ENCODE assay signal across 16 cellular contexts in the genomic region with DNA sequence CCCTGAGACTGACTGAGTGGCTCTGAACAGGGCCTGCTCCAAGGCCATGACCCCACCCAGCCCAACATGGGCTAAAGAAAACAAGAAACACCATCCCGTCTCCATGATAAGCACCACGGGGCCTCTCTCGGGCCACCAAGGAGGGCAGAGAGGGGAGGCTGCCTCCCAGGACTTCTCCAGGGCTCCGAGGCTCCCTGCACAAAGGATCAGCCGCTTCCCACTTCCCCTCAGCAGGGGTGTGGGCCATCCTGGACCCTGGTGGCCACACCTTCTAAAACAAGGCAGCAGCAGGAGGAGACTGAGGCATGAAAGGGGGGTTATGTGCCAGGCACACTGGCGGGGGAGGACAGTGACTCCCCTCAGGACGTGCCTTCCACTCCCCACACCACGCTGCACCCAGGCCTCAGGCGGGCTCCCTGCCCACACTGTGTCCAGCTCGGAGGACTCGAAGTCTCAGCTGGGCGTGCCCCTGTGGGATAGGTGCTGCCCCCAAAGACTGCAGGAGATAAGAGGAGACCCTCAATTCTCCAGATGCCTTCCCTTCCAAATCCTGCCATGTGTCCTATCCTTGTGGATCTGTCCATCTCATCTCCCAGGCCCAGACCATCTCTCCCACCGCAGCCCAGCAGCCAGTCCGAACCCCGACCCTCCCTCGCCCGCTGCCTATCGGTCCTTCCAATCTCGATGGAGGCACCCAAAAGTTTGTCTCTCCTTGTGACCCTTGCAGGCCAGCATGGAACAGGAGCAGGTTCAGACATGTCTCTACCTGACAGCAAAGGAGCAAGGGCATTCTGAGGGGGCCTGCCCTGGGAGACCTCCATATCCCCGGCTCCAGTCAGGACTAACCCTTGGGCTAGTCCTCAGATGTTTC. TPM values are rescaled to one million over a fixed set of nuclear protein-coding genes. Genes with fewer than 3 reads are reported as not detected.
DNase-seq lines count a peak whose midpoint lies in the region; ATAC-seq and TF ChIP-seq lines count a peak whose summit lies in the region.
"Had no signal": no experiment of that assay in that cellular context is flagged by ENCODE, and none has a peak within 500 bp of the region (broad histone marks: within the 10 kb centered on the region; RNA-seq: fewer than 3 reads in every experiment).

No MANE protein-coding gene starts in this region.

- CTCF ChIA-PET in WTC11 (lab: Charles Lee) = no interaction called here

- no peak for TF ChIP-seq CTCF in WTC11 (IDR thresholded peaks at IDR 0.05)
- TF ChIP-seq CTCF in endodermal cell (conservative IDR thresholded peaks at IDR 0.05) = no peak

- no peaks in the 10 kb centered on the region for H3K27me3 ChIP-seq in endodermal cell (ENCODE audit: control insufficient read depth, insufficient read depth, low read length, poor library complexity, severe bottlenecking)
- H3K27me3 ChIP-seq: neutrophil, stomach had no signal

- H3K36me3 Mint-ChIP-seq in activated T-cell treated with anti-CD3 and anti-CD28 coated beads, Interleukin-2, amount 50 U/mL, for 24 hours (ENCODE audit: low read depth) = peaks cover 96% of the 10 kb centered on the region
- peaks cover 3% of the 10 kb centered on the region; the same call in 1 of the 2 replicates for H3K36me3 Mint-ChIP-seq in WTC11
- H3K36me3 Mint-ChIP-seq in endodermal cell (ENCODE audit: low read depth) = peaks cover 2% of the 10 kb centered on the region

- no peaks in the 10 kb centered on the region for H3K27me3 Mint-ChIP-seq in activated T-cell treated with anti-CD3 and anti-CD28 coated beads, Interleukin-2, amount 50 U/mL, for 24 hours
- H3K27me3 Mint-ChIP-seq in WTC11 (ENCODE audit: low read depth) (no peaks in the 10 kb centered on the region; the same call in 1 of the 2 replicates), endodermal cell (ENCODE audit: insufficient read depth) (no peaks in the 10 kb centered on the region)
- H3K27me3 Mint-ChIP-seq in stimulated activated naive CD8-positive, alpha-beta T cell treated with anti-CD3 and anti-CD28 coated beads, Interleukin-15, amount 100 ng/mL, for 72 hours = no peaks in the 10 kb centered on the region

- WGBS in endodermal cell (ENCODE audit: insufficient coverage in 1 of 2, insufficient read length in 1 of 2), 2 experiments = 88 to 91% methylated on average over 16 to 20 of the region's 20 CpGs

- H3K4me1 ChIP-seq in endodermal cell (ENCODE audit: control insufficient read depth, insufficient read depth, low read length) = no peaks in the 10 kb centered on the region

- DNase-seq in activated T-cell treated with anti-CD3 and anti-CD28 coated beads, Interleukin-2, amount 50 U/mL, for 24 hours = no peak
- DNase-seq in activated T-cell treated with anti-CD3 and anti-CD28 coated beads for 4 hours (no peak), WTC11 (ENCODE audit: low spot score) (no peak), endodermal cell (no peak), SW 1271 (lab: John Stamatoyannopoulos, UW) (no peak)
- DNase-seq in stimulated activated naive CD8-positive, alpha-beta T cell treated with anti-CD3 and anti-CD28 coated beads, Interleukin-15, amount 100 ng/mL, for 72 hours = no peak
- DNase-seq: activated CD8-positive, alpha-beta memory T cell treated with anti-CD3 and anti-CD28 coated beads for 24 hours; dermis blood vessel endothelial cell; lower lobe of right lung; NCI-H187 treated with DMSO at 0.1 percent for 48 hours; NCI-H526 treated with DMSO at 0.1 percent for 48 hours; stomach had no signal

- H3K9me3 Mint-ChIP-seq in activated T-cell treated with anti-CD3 and anti-CD28 coated beads, Interleukin-2, amount 50 U/mL, for 24 hours = no peaks in the 10 kb centered on the region
- no peaks in the 10 kb centered on the region for H3K9me3 Mint-ChIP-seq in WTC11
- H3K9me3 Mint-ChIP-seq in endodermal cell = no peaks in the 10 kb centered on the region
- H3K9me3 Mint-ChIP-seq in stimulated activated naive CD8-positive, alpha-beta T cell treated with anti-CD3 and anti-CD28 coated beads, Interleukin-15, amount 100 ng/mL, for 72 hours = no peaks in the 10 kb centered on the region

- no peak overlapping the region for H3K4me3 ChIP-seq in endodermal cell (ENCODE audit: low read length)
- H3K4me3 ChIP-seq: lower lobe of right lung, stomach had no signal

- ATAC-seq in WTC11 (no peak), GM19452 (IDR thresholded peaks at IDR 0.05; ENCODE audit: unreplicated experiment) (no peak), HG03108 (IDR thresholded peaks at IDR 0.05; ENCODE audit: unreplicated experiment) (no peak)
- no peak for ATAC-seq in stimulated activated naive CD8-positive, alpha-beta T cell treated with anti-CD3 and anti-CD28 coated beads, Interleukin-15, amount 100 ng/mL, for 72 hours
- ATAC-seq: lower lobe of right lung, Panc1 had no signal

- H3K36me3 ChIP-seq in endodermal cell (ENCODE audit: control insufficient read depth, insufficient read depth, low read length) = no peaks in the 10 kb centered on the region
- H3K36me3 ChIP-seq: lower lobe of right lung had no signal

- no peak overlapping the region for H3K27ac ChIP-seq in endodermal cell (ENCODE audit: low read depth, low read length)
- H3K27ac ChIP-seq: lower lobe of right lung had no signal

- H3K9me3 ChIP-seq in endodermal cell (ENCODE audit: control insufficient read depth, low read length) = no peaks in the 10 kb centered on the region
- H3K9me3 ChIP-seq: lower lobe of right lung, neutrophil, stomach had no signal

- POLR2A ChIA-PET in WTC11 (lab: Charles Lee) = no interaction called here

- H3K27ac Mint-ChIP-seq in activated T-cell treated with anti-CD3 and anti-CD28 coated beads, Interleukin-2, amount 50 U/mL, for 24 hours = peak overlapping the region; percentile 99
- peak overlapping the region; percentile 88 for H3K27ac Mint-ChIP-seq in WTC11
- H3K27ac Mint-ChIP-seq in endodermal cell = peak overlapping the region; percentile 63
- peak overlapping the region; percentile 85 to 95 for H3K27ac Mint-ChIP-seq in stimulated activated naive CD8-positive, alpha-beta T cell treated with anti-CD3 and anti-CD28 coated beads, Interleukin-15, amount 100 ng/mL, for 72 hours

- H3K9ac ChIP-seq in endodermal cell (ENCODE audit: extremely low read depth, low read length, poor library complexity, severe bottlenecking) = no peak overlapping the region

- peaks cover 97% of the 10 kb centered on the region for H3K4me1 Mint-ChIP-seq in activated T-cell treated with anti-CD3 and anti-CD28 coated beads, Interleukin-2, amount 50 U/mL, for 24 hours (ENCODE audit: low read depth)
- H3K4me1 Mint-ChIP-seq in WTC11 (peaks cover 37% of the 10 kb centered on the region), endodermal cell (no peaks in the 10 kb centered on the region)
- peaks cover 100% of the 10 kb centered on the region for H3K4me1 Mint-ChIP-seq in stimulated activated naive CD8-positive, alpha-beta T cell treated with anti-CD3 and anti-CD28 coated beads, Interleukin-15, amount 100 ng/mL, for 72 hours

- no peak overlapping the region for H3K4me3 Mint-ChIP-seq in activated T-cell treated with anti-CD3 and anti-CD28 coated beads, Interleukin-2, amount 50 U/mL, for 24 hours
- H3K4me3 Mint-ChIP-seq in WTC11 (no peak overlapping the region), endodermal cell (no peak overlapping the region)
- peak overlapping the region in 1 of 2 donors; percentile 69 for H3K4me3 Mint-ChIP-seq in stimulated activated naive CD8-positive, alpha-beta T cell treated with anti-CD3 and anti-CD28 coated beads, Interleukin-15, amount 100 ng/mL, for 72 hours

TF ChIP-seq in WTC11, 78 proteins besides CTCF, POLR2A, EP300 and RAD21 (continues in another document):
- TF ChIP-seq RELA (CRISPR knock-in tag; IDR thresholded peaks at IDR 0.05; ENCODE audit: borderline replicate concordance) = no peak
- TF ChIP-seq, protein P1, sequence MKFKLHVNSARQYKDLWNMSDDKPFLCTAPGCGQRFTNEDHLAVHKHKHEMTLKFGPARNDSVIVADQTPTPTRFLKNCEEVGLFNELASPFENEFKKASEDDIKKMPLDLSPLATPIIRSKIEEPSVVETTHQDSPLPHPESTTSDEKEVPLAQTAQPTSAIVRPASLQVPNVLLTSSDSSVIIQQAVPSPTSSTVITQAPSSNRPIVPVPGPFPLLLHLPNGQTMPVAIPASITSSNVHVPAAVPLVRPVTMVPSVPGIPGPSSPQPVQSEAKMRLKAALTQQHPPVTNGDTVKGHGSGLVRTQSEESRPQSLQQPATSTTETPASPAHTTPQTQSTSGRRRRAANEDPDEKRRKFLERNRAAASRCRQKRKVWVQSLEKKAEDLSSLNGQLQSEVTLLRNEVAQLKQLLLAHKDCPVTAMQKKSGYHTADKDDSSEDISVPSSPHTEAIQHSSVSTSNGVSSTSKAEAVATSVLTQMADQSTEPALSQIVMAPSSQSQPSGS (CRISPR knock-in tag; IDR thresholded peaks at IDR 0.05; ENCODE audit: borderline replicate concordance, low read depth) = no peak
- TF ChIP-seq MYBL2 (CRISPR knock-in tag; IDR thresholded peaks at IDR 0.05) = no peak
- no peak for TF ChIP-seq GTF2I (CRISPR knock-in tag; conservative IDR thresholded peaks at IDR 0.05)
- TF ChIP-seq ZNF138 (CRISPR knock-in tag; conservative IDR thresholded peaks at IDR 0.05) = no peak
- no peak for TF ChIP-seq NR3C1 (CRISPR knock-in tag; conservative IDR thresholded peaks at IDR 0.05; ENCODE audit: low read depth)
- no peak for TF ChIP-seq TEAD1 (CRISPR knock-in tag; IDR thresholded peaks at IDR 0.05)
- TF ChIP-seq, protein P2, sequence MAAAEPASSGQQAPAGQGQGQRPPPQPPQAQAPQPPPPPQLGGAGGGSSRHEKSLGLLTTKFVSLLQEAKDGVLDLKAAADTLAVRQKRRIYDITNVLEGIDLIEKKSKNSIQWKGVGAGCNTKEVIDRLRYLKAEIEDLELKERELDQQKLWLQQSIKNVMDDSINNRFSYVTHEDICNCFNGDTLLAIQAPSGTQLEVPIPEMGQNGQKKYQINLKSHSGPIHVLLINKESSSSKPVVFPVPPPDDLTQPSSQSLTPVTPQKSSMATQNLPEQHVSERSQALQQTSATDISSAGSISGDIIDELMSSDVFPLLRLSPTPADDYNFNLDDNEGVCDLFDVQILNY (CRISPR knock-in tag; IDR thresholded peaks at IDR 0.05) = no peak
- no peak for TF ChIP-seq NR1H2 (CRISPR knock-in tag; IDR thresholded peaks at IDR 0.05)
- TF ChIP-seq, protein P3, sequence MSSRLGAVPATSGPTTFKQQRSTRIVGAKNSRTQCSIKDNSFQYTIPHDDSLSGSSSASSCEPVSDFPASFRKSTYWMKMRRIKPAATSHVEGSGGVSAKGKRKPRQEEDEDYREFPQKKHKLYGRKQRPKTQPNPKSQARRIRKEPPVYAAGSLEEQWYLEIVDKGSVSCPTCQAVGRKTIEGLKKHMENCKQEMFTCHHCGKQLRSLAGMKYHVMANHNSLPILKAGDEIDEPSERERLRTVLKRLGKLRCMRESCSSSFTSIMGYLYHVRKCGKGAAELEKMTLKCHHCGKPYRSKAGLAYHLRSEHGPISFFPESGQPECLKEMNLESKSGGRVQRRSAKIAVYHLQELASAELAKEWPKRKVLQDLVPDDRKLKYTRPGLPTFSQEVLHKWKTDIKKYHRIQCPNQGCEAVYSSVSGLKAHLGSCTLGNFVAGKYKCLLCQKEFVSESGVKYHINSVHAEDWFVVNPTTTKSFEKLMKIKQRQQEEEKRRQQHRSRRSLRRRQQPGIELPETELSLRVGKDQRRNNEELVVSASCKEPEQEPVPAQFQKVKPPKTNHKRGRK (CRISPR knock-in tag; IDR thresholded peaks at IDR 0.05; ENCODE audit: borderline replicate concordance) = no peak

RNA-seq across cellular contexts. Expression of a gene that starts 51.2 kb away (rescaled TPM):
- total RNA-seq in WTC11 (2021) (60.5 to 67.8 TPM (median 65.2 TPM) in 3 replicates), endodermal cell (10 to 100 TPM; 42.8 to 51.0 TPM)
- polyA plus RNA-seq in endodermal cell (2013, experiment 1 of 2) = 19.7 TPM
- 18.5 TPM for polyA plus RNA-seq in endodermal cell (2013, experiment 2 of 2)
